In genomic region chr9:136898483-136899100, GRCh38 we compare ENCODE assay signal across 21 cellular contexts. TPM values are rescaled to one million over a fixed set of nuclear protein-coding genes. Genes with fewer than 3 reads are reported as not detected.
A peak's percentile ranks its signal among the peaks of the same experiment; 100 is the strongest.
DNase-seq lines count a peak whose midpoint lies in the region; ATAC-seq, FAIRE-seq and TF ChIP-seq lines count a peak whose summit lies in the region.
"Had no signal": no experiment of that assay in that cellular context is flagged by ENCODE, and none has a peak within 500 bp of the region (broad histone marks: within the 10 kb centered on the region; RNA-seq: fewer than 3 reads in every experiment).

No MANE protein-coding gene starts in this region.

- peaks cover 6% of the 10 kb centered on the region for H3K79me1 ChIP-seq in H9 (ENCODE audit: insufficient read depth, low read depth, low read length, poor library complexity, severe bottlenecking)
- H3K79me1 ChIP-seq in mesenchymal stem cell (replicated peaks; ENCODE audit: low read length, poor library complexity, severe bottlenecking) = peaks cover 45% of the 10 kb centered on the region

- no peak overlapping the region for H4K5ac ChIP-seq in H9 (ENCODE audit: insufficient read length, low read depth, low read length)

- no peak for DNase-seq in CD4-positive, CD25-positive, alpha-beta regulatory T cell
- DNase-seq in H9 (no peak), mesenchymal stem cell (no peak), RCC 7860 (ENCODE audit: low spot score) (no peak), mesothelial cell of epicardium (ENCODE audit: low spot score in 2 of 2, unreplicated experiment in 2 of 2) (no peak), chondrocyte (ENCODE audit: low spot score) (no peak)
- DNase-seq: CD8-positive, alpha-beta T cell; HFFc6; NCI-H1048; NCI-H146; NCI-H2107; NCI-H226; NCI-H526 treated with DMSO at 0.1 percent for 48 hours; SHP77 treated with DMSO at 0.1 percent for 48 hours had no signal

- H3K4me2 ChIP-seq in H9 (ENCODE audit: insufficient read depth, insufficient read length, low read length) (no peak overlapping the region), mesenchymal stem cell (ENCODE audit: low read length, poor library complexity, severe bottlenecking) (no peak overlapping the region)
- H3K4me2 ChIP-seq: GM23338, PC-9 had no signal

- no peak overlapping the region for H3K4me3 ChIP-seq in CD4-positive, CD25-positive, alpha-beta regulatory T cell (ENCODE audit: low read depth, low read length)
- no peak overlapping the region for H3K4me3 ChIP-seq in mesenchymal stem cell (ENCODE audit: insufficient read depth in 1 of 2, low read depth in 1 of 2, low read length in 2 of 2)
- H3K4me3 ChIP-seq: GM23338, K562, PC-9 had no signal

- H4K20me1 ChIP-seq in H9 (ENCODE audit: control insufficient read depth, insufficient read depth, insufficient read length) = no peaks in the 10 kb centered on the region

- H3K14ac ChIP-seq in H9 (ENCODE audit: insufficient read depth, low read length) (no peak overlapping the region), mesenchymal stem cell (ENCODE audit: low read length in 2 of 2) (no peak overlapping the region)

- no peaks in the 10 kb centered on the region for H3K27me3 Mint-ChIP-seq in CD4-positive, CD25-positive, alpha-beta regulatory T cell
- H3K27me3 Mint-ChIP-seq in H9 (ENCODE audit: low read depth) (no peaks in the 10 kb centered on the region; the same call in 1 of the 2 replicates), mesothelial cell of epicardium (ENCODE audit: low read depth) (no peaks in the 10 kb centered on the region), chondrocyte (ENCODE audit: low read depth) (no peaks in the 10 kb centered on the region)
- H3K27me3 Mint-ChIP-seq: B cell had no signal

- H2AFZ ChIP-seq in H9 (ENCODE audit: low read length) = no peak overlapping the region
- H2AFZ ChIP-seq in mesenchymal stem cell (ENCODE audit: low read depth, low read length) = no peak overlapping the region
- H2AFZ ChIP-seq: GM23338, PC-9 had no signal

- H3K9me3 ChIP-seq in CD4-positive, CD25-positive, alpha-beta regulatory T cell (ENCODE audit: control insufficient read depth in 2 of 2, low read length in 2 of 2) = no peaks in the 10 kb centered on the region
- H3K9me3 ChIP-seq in H9 (ENCODE audit: control insufficient read depth, low read depth, low read length) = no peaks in the 10 kb centered on the region
- no peaks in the 10 kb centered on the region for H3K9me3 ChIP-seq in mesenchymal stem cell (ENCODE audit: control insufficient read depth, low read length)

- H3K27ac Mint-ChIP-seq in CD4-positive, CD25-positive, alpha-beta regulatory T cell = peak overlapping the region in 2 of 3 donors; percentile 76 to 77
- H3K27ac Mint-ChIP-seq in H9 = peak overlapping the region; percentile 31 to 79 (median 49); a peak in 5 of 7 replicates
- no peak overlapping the region for H3K27ac Mint-ChIP-seq in mesothelial cell of epicardium
- no peak overlapping the region for H3K27ac Mint-ChIP-seq in chondrocyte (ENCODE audit: unreplicated experiment)
- H3K27ac Mint-ChIP-seq: CD8-positive, alpha-beta T cell; GM23338; HFFc6 had no signal

- no peaks in the 10 kb centered on the region for H3K9me3 Mint-ChIP-seq in CD4-positive, CD25-positive, alpha-beta regulatory T cell
- H3K9me3 Mint-ChIP-seq in H9 (no peaks in the 10 kb centered on the region), mesothelial cell of epicardium (no peaks in the 10 kb centered on the region), chondrocyte (ENCODE audit: low read depth) (no peaks in the 10 kb centered on the region)
- H3K9me3 Mint-ChIP-seq: CD8-positive, alpha-beta T cell; GM23338; HFFc6 had no signal

- FAIRE-seq in RCC 7860 (lab: Jason Lieb, UNC) = no peak
- FAIRE-seq: K562 had no signal

- H3K4me1 Mint-ChIP-seq in CD4-positive, CD25-positive, alpha-beta regulatory T cell = peaks cover 8 to 74% (median 46%) of the 10 kb centered on the region in 4 donors
- peaks cover 5 to 12% of the 10 kb centered on the region in 2 experiments; a peak in 3 of 4 replicates for H3K4me1 Mint-ChIP-seq in H9
- H3K4me1 Mint-ChIP-seq in mesothelial cell of epicardium = no peaks in the 10 kb centered on the region
- peaks cover 16% of the 10 kb centered on the region for H3K4me1 Mint-ChIP-seq in chondrocyte (ENCODE audit: low read depth)

- no peaks in the 10 kb centered on the region for H3K23me2 ChIP-seq in H9 (ENCODE audit: insufficient read length, low read depth, low read length, poor library complexity, severe bottlenecking)

- no peak overlapping the region for H2BK120ac ChIP-seq in H9 (ENCODE audit: low read depth, low read length, poor library complexity, severe bottlenecking)
- H2BK120ac ChIP-seq in mesenchymal stem cell (ENCODE audit: low read depth, low read length) = no peak overlapping the region

- no peak overlapping the region for H3K23ac ChIP-seq in H9 (ENCODE audit: insufficient read length, low read depth, low read length)
- no peak overlapping the region for H3K23ac ChIP-seq in mesenchymal stem cell (ENCODE audit: low read length in 2 of 2)

- H4K91ac ChIP-seq in H9 (ENCODE audit: insufficient read length, low read depth, low read length) = no peak overlapping the region
- H4K91ac ChIP-seq in mesenchymal stem cell (ENCODE audit: low read length) = no peak overlapping the region

- H3K4me1 ChIP-seq in CD4-positive, CD25-positive, alpha-beta regulatory T cell (ENCODE audit: control insufficient read depth, insufficient read depth, low read length, poor library complexity, severe bottlenecking) = peaks cover 49% of the 10 kb centered on the region
- H3K4me1 ChIP-seq in H9 (ENCODE audit: insufficient read depth, low read length) (no peaks in the 10 kb centered on the region), mesenchymal stem cell (ENCODE audit: control insufficient read depth, insufficient read depth, low read depth, low read length) (peaks cover 28% of the 10 kb centered on the region)

- ATAC-seq in CD4-positive, CD25-positive, alpha-beta regulatory T cell (ENCODE audit: low read depth in 2 of 2) = no peak
- ATAC-seq in HG03175 (IDR thresholded peaks at IDR 0.05; ENCODE audit: unreplicated experiment) = no peak
- ATAC-seq: CD8-positive, alpha-beta T cell; GM23338; K562 had no signal

- TF ChIP-seq CTCF in H9 (conservative IDR thresholded peaks at IDR 0.05) (no peak), VCaP (conservative IDR thresholded peaks at IDR 0.05) (no peak), mesothelial cell of epicardium (IDR thresholded peaks at IDR 0.05; ENCODE audit: unreplicated experiment) (no peak), chondrocyte (IDR thresholded peaks at IDR 0.05) (no peak)

- H4K8ac ChIP-seq in H9 (replicated peaks; ENCODE audit: insufficient read length, low read depth, low read length) = no peak overlapping the region
- peak overlapping the region; percentile 48 for H4K8ac ChIP-seq in mesenchymal stem cell (ENCODE audit: low read length)

- H3K27ac ChIP-seq in CD4-positive, CD25-positive, alpha-beta regulatory T cell (ENCODE audit: insufficient read depth, low read length, poor library complexity, severe bottlenecking) = peak overlapping the region; percentile 60
- H3K27ac ChIP-seq in H9 (ENCODE audit: insufficient read length, low read depth, low read length) (no peak overlapping the region), VCaP (peak overlapping the region; percentile 15; the same call in 1 of the 2 replicates), mesenchymal stem cell (ENCODE audit: low read length, poor library complexity, severe bottlenecking) (no peak overlapping the region)
- H3K27ac ChIP-seq: HL-60 had no signal

- H3K56ac ChIP-seq in H9 (ENCODE audit: insufficient read length, low read depth, low read length) = no peak overlapping the region

- no peak overlapping the region for H3K18ac ChIP-seq in H9 (ENCODE audit: insufficient read length, low read depth, low read length)
- no peak overlapping the region for H3K18ac ChIP-seq in mesenchymal stem cell (ENCODE audit: low read depth in 1 of 2, low read length in 2 of 2)

- H3K36me3 Mint-ChIP-seq in CD4-positive, CD25-positive, alpha-beta regulatory T cell = peaks cover 8% of the 10 kb centered on the region
- H3K36me3 Mint-ChIP-seq in H9 (ENCODE audit: insufficient read depth in 1 of 3, low read depth in 3 of 3) = peaks cover 37 to 62% (median 54%) of the 10 kb centered on the region in 3 experiments
- peaks cover 16% of the 10 kb centered on the region for H3K36me3 Mint-ChIP-seq in mesothelial cell of epicardium
- H3K36me3 Mint-ChIP-seq in chondrocyte (ENCODE audit: low read depth) = peaks cover 8% of the 10 kb centered on the region

- H3T11ph ChIP-seq in H9 (ENCODE audit: low read length) = no peak overlapping the region

- no peaks in the 10 kb centered on the region; the same call in 1 of the 2 replicates for H3K79me2 ChIP-seq in H9 (ENCODE audit: insufficient read depth, low read length)

- H3K9ac ChIP-seq in H9 (ENCODE audit: extremely low read depth, insufficient read length, low read length) (no peak overlapping the region), mesenchymal stem cell (ENCODE audit: low read length) (no peak overlapping the region)

- no peaks in the 10 kb centered on the region for H3K27me3 ChIP-seq in CD4-positive, CD25-positive, alpha-beta regulatory T cell (ENCODE audit: control insufficient read depth, insufficient read depth, low read length)
- H3K27me3 ChIP-seq in H9 (ENCODE audit: insufficient read depth, low read length) (no peaks in the 10 kb centered on the region), mesenchymal stem cell (ENCODE audit: control insufficient read depth in 1 of 2, insufficient read depth in 1 of 2, low read length in 2 of 2) (no peaks in the 10 kb centered on the region)

- no peak overlapping the region for H2BK20ac ChIP-seq in H9 (ENCODE audit: low read depth, low read length, poor library complexity, severe bottlenecking)

- WGBS in H9 (ENCODE audit: extremely low coverage, insufficient read length, low lambda C conversion rate) = no CpG with 5 or more reads among the region's 21 CpGs
- 96% methylated on average over 18 of the region's 21 CpGs for WGBS in mesenchymal stem cell

- H3K4me3 Mint-ChIP-seq in CD4-positive, CD25-positive, alpha-beta regulatory T cell = no peak overlapping the region
- H3K4me3 Mint-ChIP-seq in H9 (no peak overlapping the region), mesothelial cell of epicardium (no peak overlapping the region), chondrocyte (ENCODE audit: unreplicated experiment) (no peak overlapping the region)
- H3K4me3 Mint-ChIP-seq: B cell; CD8-positive, alpha-beta T cell; GM23338; HFFc6 had no signal

- H2BK5ac ChIP-seq in H9 (ENCODE audit: insufficient read length, low read length) = no peak overlapping the region
- H2BK5ac ChIP-seq in mesenchymal stem cell (ENCODE audit: low read depth, low read length, poor library complexity, severe bottlenecking) = no peak overlapping the region

- peaks cover 16% of the 10 kb centered on the region for H3K36me3 ChIP-seq in CD4-positive, CD25-positive, alpha-beta regulatory T cell (ENCODE audit: control insufficient read depth, insufficient read depth, low read length)
- H3K36me3 ChIP-seq in mesenchymal stem cell (ENCODE audit: control insufficient read depth in 1 of 2, insufficient read depth in 2 of 2, low read depth in 1 of 2, low read length in 2 of 2) = peaks cover 25 to 43% of the 10 kb centered on the region in 2 experiments

- H2AK5ac ChIP-seq in H9 (ENCODE audit: insufficient read length, low read length) = no peak overlapping the region
- no peak overlapping the region for H2AK5ac ChIP-seq in mesenchymal stem cell (ENCODE audit: low read length, severe bottlenecking)

- no peak overlapping the region for H2BK15ac ChIP-seq in H9 (ENCODE audit: low read depth, low read length)
- no peak overlapping the region for H2BK15ac ChIP-seq in mesenchymal stem cell (ENCODE audit: low read depth, poor library complexity, severe bottlenecking)

- no peak overlapping the region for H3K4ac ChIP-seq in H9 (ENCODE audit: low read depth, low read length)
- no peak overlapping the region for H3K4ac ChIP-seq in mesenchymal stem cell (ENCODE audit: low read depth in 1 of 2, low read length in 2 of 2)

- H2BK12ac ChIP-seq in H9 (ENCODE audit: insufficient read length, low read depth, low read length) (no peak overlapping the region), mesenchymal stem cell (ENCODE audit: low read length in 2 of 2) (no peak overlapping the region)

RNA-seq across cellular contexts. Expression of gene TRAF2, which starts 12.3 kb away (rescaled TPM):
- 28.6 TPM for total RNA-seq in CD4-positive, CD25-positive, alpha-beta regulatory T cell
- 10 to 100 TPM; 11.0 to 23.0 (median 15.6) TPM for polyA plus RNA-seq in CD4-positive, CD25-positive, alpha-beta regulatory T cell
- total RNA-seq in H9 (2021) = 48.8 and 49.2 TPM in 2 replicates
- polyA plus RNA-seq in mesenchymal stem cell (2013, experiment 1 of 2) = 5.3 TPM
- 4.8 TPM for polyA plus RNA-seq in mesenchymal stem cell (2013, experiment 2 of 2)
- 16.0 to 18.1 TPM (median 17.4 TPM) in 3 replicates for total RNA-seq in mesothelial cell of epicardium
- total RNA-seq in chondrocyte = 9.6 to 12.4 TPM (median 10.4 TPM) in 3 replicates

RNA-seq across cellular contexts. Expression of gene EDF1, which starts 32.5 kb away (rescaled TPM):
- total RNA-seq in CD4-positive, CD25-positive, alpha-beta regulatory T cell = 219 TPM
- 100 to 1,000 TPM; 297 to 398 (median 339) TPM for polyA plus RNA-seq in CD4-positive, CD25-positive, alpha-beta regulatory T cell
- total RNA-seq in H9 (2021) = 318 and 328 TPM in 2 replicates
- polyA plus RNA-seq in mesenchymal stem cell (2013, experiment 1 of 2) = 391 TPM
- 389 TPM for polyA plus RNA-seq in mesenchymal stem cell (2013, experiment 2 of 2)
- 275 to 294 TPM (median 275 TPM) in 3 replicates for total RNA-seq in mesothelial cell of epicardium
- total RNA-seq in chondrocyte = 296 to 328 TPM (median 320 TPM) in 3 replicates

RNA-seq across cellular contexts. Expression of gene FBXW5, which starts 45.9 kb away (rescaled TPM):
- 96.9 TPM for total RNA-seq in CD4-positive, CD25-positive, alpha-beta regulatory T cell
- polyA plus RNA-seq in CD4-positive, CD25-positive, alpha-beta regulatory T cell = 100 to 1,000 TPM in 3 of 4 donors, 10 to 100 TPM in 1; 91.6 to 134 (median 121) TPM
- total RNA-seq in H9 (2021) (62.2 and 65.0 TPM in 2 replicates), mesothelial cell of epicardium (58.9 to 62.3 TPM (median 59.8 TPM) in 3 replicates), chondrocyte (79.2 to 87.5 TPM (median 84.3 TPM) in 3 replicates)
- 58.2 TPM for polyA plus RNA-seq in mesenchymal stem cell (2013, experiment 1 of 2)
- 59.5 TPM for polyA plus RNA-seq in mesenchymal stem cell (2013, experiment 2 of 2)

RNA-seq across cellular contexts. Expression of gene MAMDC4, which starts 46.4 kb away (rescaled TPM):
- 2.7 TPM for total RNA-seq in CD4-positive, CD25-positive, alpha-beta regulatory T cell
- polyA plus RNA-seq in CD4-positive, CD25-positive, alpha-beta regulatory T cell = under 1 TPM in 1 of 4 donors, not detected in 3; 0.30 TPM
- total RNA-seq in H9 (2021) (6.9 and 9.2 TPM in 2 replicates), mesothelial cell of epicardium (20.1 to 22.6 TPM (median 20.3 TPM) in 3 replicates), chondrocyte (7.7 to 9.2 TPM (median 7.7 TPM) in 3 replicates)
- 1.6 TPM for polyA plus RNA-seq in mesenchymal stem cell (2013, experiment 1 of 2)
- polyA plus RNA-seq in mesenchymal stem cell (2013, experiment 2 of 2) = 2.1 TPM

RNA-seq across cellular contexts. Expression of gene C8G, which starts 46.5 kb away (rescaled TPM):
- total RNA-seq in CD4-positive, CD25-positive, alpha-beta regulatory T cell = 1.1 TPM
- under 1 TPM in 1 of 4 donors, not detected in 3; 0.96 TPM for polyA plus RNA-seq in CD4-positive, CD25-positive, alpha-beta regulatory T cell
- 0.96 and 1.3 TPM in 2 replicates for total RNA-seq in H9 (2021)
- polyA plus RNA-seq in mesenchymal stem cell (2013, experiment 1 of 2) = 0.55 TPM
- polyA plus RNA-seq in mesenchymal stem cell (2013, experiment 2 of 2) = 0.55 TPM
- total RNA-seq in mesothelial cell of epicardium = 1.5 to 2.5 TPM (median 1.5 TPM) in 3 replicates
- 2.2 TPM in 1 of 3 replicates, not detected in the others for total RNA-seq in chondrocyte
- total RNA-seq: CD8-positive, alpha-beta T cell; GM23338 had no signal
- polyA plus RNA-seq: GM23338 had no signal

Comparison
In these comparisons a context has a peak if more than half of its experiments do, and no peak if none do; other contexts are left out.
1. H3K27ac ChIP-seq: peak in CD4-positive, CD25-positive, alpha-beta regulatory T cell (single experiment) and VCaP (single experiment); none in H9 (single experiment) and mesenchymal stem cell (single experiment).
2. H3K27ac Mint-ChIP-seq: peak in CD4-positive, CD25-positive, alpha-beta regulatory T cell (2 of 3) and H9 (3 of 3); none in mesothelial cell of epicardium (single experiment) and chondrocyte (single experiment).